In genomic region chr2:189171956-189172609, GRCh38 we compare ENCODE assay signal across 18 cellular contexts. TPM values are rescaled to one million over a fixed set of nuclear protein-coding genes. Genes with fewer than 3 reads are reported as not detected.
DNase-seq lines count a peak whose midpoint lies in the region; TF ChIP-seq lines count a peak whose summit lies in the region.
"Had no signal": no experiment of that assay in that cellular context is flagged by ENCODE, and none has a peak within 500 bp of the region (broad histone marks: within the 10 kb centered on the region; RNA-seq: fewer than 3 reads in every experiment).

No MANE protein-coding gene starts in this region.

- H3K9me3 ChIP-seq in SK-N-SH (no peaks in the 10 kb centered on the region), stomach smooth muscle (ENCODE audit: control insufficient read depth in 2 of 2, low read length in 2 of 2) (peaks cover 0 to 3% of the 10 kb centered on the region in 2 donors)
- H3K9me3 ChIP-seq: BLaER1, ovary had no signal

- TF ChIP-seq RAD21 in SK-N-SH (IDR thresholded peaks at IDR 0.05; ENCODE audit: low read length), result no peak

- POLR2A ChIA-PET in SK-N-SH (lab: Yijun Ruan, JAX) (no interaction called here), HEK293T (lab: Yijun Ruan, JAX) (no interaction called here)

- H3K9me2 ChIP-seq in SK-N-SH, result no peaks in the 10 kb centered on the region

- H3K27ac ChIP-seq in SK-N-SH (ENCODE audit: low read depth in 2 of 2, low read length in 1 of 2) (no peak overlapping the region; a peak in 1 of 4 replicates), stomach smooth muscle (ENCODE audit: low read length) (peak overlapping the region; percentile 38)
- H3K27ac ChIP-seq: BLaER1, ovary had no signal

- H3K4me1 ChIP-seq in SK-N-SH (ENCODE audit: control insufficient read depth in 1 of 2, insufficient read depth in 2 of 2, low read depth in 1 of 2, low read length in 1 of 2) (peaks cover 0 to 9% of the 10 kb centered on the region in 2 experiments; a peak in 2 of 4 replicates), stomach smooth muscle (ENCODE audit: control insufficient read depth, insufficient read depth, low read length) (peaks cover 10% of the 10 kb centered on the region)
- H3K4me1 ChIP-seq: spleen had no signal

- no peaks in the 10 kb centered on the region for H4K20me1 ChIP-seq in SK-N-SH (ENCODE audit: insufficient read depth)
- H4K20me1 ChIP-seq: BLaER1 had no signal

- H3K9ac ChIP-seq in SK-N-SH, result no peak overlapping the region
- H3K9ac ChIP-seq in stomach smooth muscle (ENCODE audit: low read length in 2 of 2), result peak overlapping the region in 1 of 2 donors; percentile 40
- H3K9ac ChIP-seq: BLaER1 had no signal

- no peaks in the 10 kb centered on the region for H3F3A ChIP-seq in SK-N-SH (replicated peaks; ENCODE audit: insufficient read depth)

- no peak overlapping the region for H3K4me2 ChIP-seq in SK-N-SH
- H3K4me2 ChIP-seq: BLaER1 had no signal

- no peak overlapping the region for H2AFZ ChIP-seq in SK-N-SH (ENCODE audit: low read depth)

- 85% methylated on average over 1 of the region's 1 CpG for WGBS in SK-N-SH (ENCODE audit: low lambda C conversion rate)

- TF ChIP-seq CTCF in SK-N-SH (IDR thresholded peaks at IDR 0.05), result peak; percentile 24; the same call in 1 of the 2 replicates
- peak; percentile 2 for TF ChIP-seq CTCF in fibroblast of pulmonary artery (IDR thresholded peaks at IDR 0.05; ENCODE audit: low read length, missing control alignments)

- peak; percentile 7 for DNase-seq in H4 (ENCODE audit: low spot score)
- DNase-seq in SK-N-SH, result no peak
- DNase-seq in fibroblast of pulmonary artery (ENCODE audit: low read depth), result peak; percentile 35
- no peak for DNase-seq in HEK293T (ENCODE audit: extremely low spot score)
- no peak for DNase-seq in iPS-NIHi7 (ENCODE audit: extremely low spot score)
- DNase-seq in RPMI8226, result no peak
- DNase-seq: activated CD4-positive, alpha-beta T cell treated with anti-CD3 and anti-CD28 coated beads, Interleukin-2, amount 50 U/mL, for 1 hour; activated T-cell treated with anti-CD3 and anti-CD28 coated beads, Interleukin-2, amount 50 U/mL, for 24 hours; cerebellar nuclear complex; KG1; midbrain; NCI-H1105 treated with DMSO at 0.1 percent for 48 hours; ovary; spleen; stimulated activated naive CD8-positive, alpha-beta T cell treated with anti-CD3 and anti-CD28 coated beads, Interleukin-15, amount 100 ng/mL, for 72 hours; T1000 had no signal

- CTCF ChIA-PET in SK-N-SH (lab: Yijun Ruan, JAX) (no interaction called here), HEK293T (lab: Yijun Ruan, JAX) (no interaction called here)

- H3K36me3 ChIP-seq in SK-N-SH (replicated peaks in 1 of 2; ENCODE audit: control insufficient read depth in 1 of 2, insufficient read depth in 2 of 2, low read length in 1 of 2), result no peaks in the 10 kb centered on the region
- H3K36me3 ChIP-seq in stomach smooth muscle (ENCODE audit: control insufficient read depth in 2 of 2, insufficient read depth in 2 of 2, low read length in 2 of 2), result no peaks in the 10 kb centered on the region
- H3K36me3 ChIP-seq: BLaER1, ovary, spleen had no signal

- TF ChIP-seq EP300 in SK-N-SH (IDR thresholded peaks at IDR 0.05; ENCODE audit: borderline replicate concordance in 1 of 2, low read depth in 1 of 2, low read length in 1 of 2), result no peak

- H3K4me3 ChIP-seq in SK-N-SH (ENCODE audit: low read depth in 2 of 2, low read length in 1 of 2) (no peak overlapping the region), fibroblast of pulmonary artery (replicated peaks; ENCODE audit: low read depth, low read length) (no peak overlapping the region), stomach smooth muscle (ENCODE audit: low read length in 2 of 2) (peak overlapping the region in 1 of 2 donors; percentile 9)
- H3K4me3 ChIP-seq: BLaER1, ovary, spleen had no signal

- no peaks in the 10 kb centered on the region; the same call in 1 of the 2 replicates for H3K79me2 ChIP-seq in SK-N-SH (ENCODE audit: insufficient read depth)

- no peaks in the 10 kb centered on the region for H3K27me3 ChIP-seq in SK-N-SH (ENCODE audit: insufficient read depth)
- H3K27me3 ChIP-seq in stomach smooth muscle (ENCODE audit: control insufficient read depth in 1 of 2, insufficient read depth in 2 of 2, low read length in 2 of 2), result no peaks in the 10 kb centered on the region
- H3K27me3 ChIP-seq: BLaER1, ovary, spleen had no signal

TF ChIP-seq in SK-N-SH, 30 proteins besides CTCF, POLR2A, EP300 and RAD21 (continues in another document):
- no peak for TF ChIP-seq MAX (IDR thresholded peaks at IDR 0.05; ENCODE audit: low read depth)
- TF ChIP-seq GATA2 (CRISPR knock-in tag; IDR thresholded peaks at IDR 0.05), result no peak
- no peak for TF ChIP-seq TAF1 (IDR thresholded peaks at IDR 0.05; ENCODE audit: borderline replicate concordance, low read depth, low read length)
- no peak for TF ChIP-seq CHD2 (IDR thresholded peaks at IDR 0.05; ENCODE audit: low read length, partially characterized antibody)
- no peak for TF ChIP-seq EZH2phosphoT487 (IDR thresholded peaks at IDR 0.05; ENCODE audit: borderline replicate concordance, low read depth)
- TF ChIP-seq NFIC (IDR thresholded peaks at IDR 0.05; ENCODE audit: borderline replicate concordance), result no peak
- TF ChIP-seq FOSL2 (IDR thresholded peaks at IDR 0.05; ENCODE audit: borderline replicate concordance, low read depth), result no peak
- TF ChIP-seq NRF1 (IDR thresholded peaks at IDR 0.05; ENCODE audit: low read depth, low read length), result no peak
- TF ChIP-seq MXI1 (IDR thresholded peaks at IDR 0.05; ENCODE audit: low read depth, low read length), result no peak
- no peak for TF ChIP-seq USF1 (IDR thresholded peaks at IDR 0.05; ENCODE audit: borderline replicate concordance, low read depth)

TF ChIP-seq in HEK293T, 16 proteins besides CTCF, POLR2A, EP300 and RAD21:
- TF ChIP-seq FOXK2 (IDR thresholded peaks at IDR 0.05) (no peak), TARDBP (IDR thresholded peaks at IDR 0.05) (no peak), SUZ12 (IDR thresholded peaks at IDR 0.05) (no peak), ELF4 (IDR thresholded peaks at IDR 0.05) (no peak), PKNOX1 (IDR thresholded peaks at IDR 0.05) (no peak), FOXA1 (IDR thresholded peaks at IDR 0.05) (no peak), ZNF384 (IDR thresholded peaks at IDR 0.05) (no peak), ARNT (IDR thresholded peaks at IDR 0.05) (no peak), LEF1 (IDR thresholded peaks at IDR 0.05; ENCODE audit: borderline replicate concordance) (no peak), L3MBTL2 (conservative IDR thresholded peaks at IDR 0.05) (no peak), SP1 (IDR thresholded peaks at IDR 0.05) (no peak), FOXM1 (IDR thresholded peaks at IDR 0.05; ENCODE audit: borderline replicate concordance) (no peak)

RNA-seq across cellular contexts. Expression of gene COL5A2, which starts 7.5 kb away (rescaled TPM):
- 155 and 160 TPM in 2 replicates for total RNA-seq in H4 (2014; rRNA removed; shearing (Covaris generic))
- 18.7 and 20.4 TPM in 2 replicates for polyA plus RNA-seq in SK-N-SH (2012; rRNA removed)
- polyA plus RNA-seq in SK-N-SH (2012; cell fraction: cytosol; rRNA removed), result 14.9 and 20.2 TPM in 2 replicates
- 18.2 and 26.5 TPM in 2 replicates for polyA plus RNA-seq in SK-N-SH (2012; cell fraction: nucleus; rRNA removed)

Comparison
In these comparisons a context has a peak if more than half of its experiments do, and no peak if none do; other contexts are left out.
1. DNase-seq: peak in H4 (single experiment) and fibroblast of pulmonary artery (single experiment); none in SK-N-SH (single experiment), HEK293T (single experiment), iPS-NIHi7 (single experiment) and RPMI8226 (single experiment).